ENCODE assay signal across 8 cellular contexts in genomic region chr4:119284876-119285611, GRCh38. TPM values are rescaled to one million over a fixed set of nuclear protein-coding genes. Genes with fewer than 3 reads are reported as not detected.
A peak's percentile ranks its signal among the peaks of the same experiment; 100 is the strongest.
DNase-seq lines count a peak whose midpoint lies in the region; ATAC-seq and TF ChIP-seq lines count a peak whose summit lies in the region.

No MANE protein-coding gene starts in this region.

- peaks cover 18% of the 10 kb centered on the region for H3K4me1 Mint-ChIP-seq in mesothelial cell of epicardium

- TF ChIP-seq CTCF in astrocyte of the spinal cord (IDR thresholded peaks at IDR 0.05; ENCODE audit: low read depth, low read length) (no peak), mesothelial cell of epicardium (IDR thresholded peaks at IDR 0.05; ENCODE audit: unreplicated experiment) (no peak)

- peak overlapping the region; percentile 65 for H3K27ac Mint-ChIP-seq in mesothelial cell of epicardium

- peak overlapping the region; percentile 1 for H3K4me3 Mint-ChIP-seq in mesothelial cell of epicardium

- DNase-seq in astrocyte of the spinal cord (ENCODE audit: low read depth, low spot score), result peak; percentile 38
- no peak for DNase-seq in mesothelial cell of epicardium (ENCODE audit: low spot score in 2 of 2, unreplicated experiment in 2 of 2)
- DNase-seq in AML-193 (lab: John Stamatoyannopoulos, UW), result no peak
- DNase-seq in T1000 (lab: John Stamatoyannopoulos, UW), result no peak
- DNase-seq in mesenteric fat pad (ENCODE audit: low spot score), result no peak
- DNase-seq in NCI-H226, result no peak

- peaks cover 4% of the 10 kb centered on the region for H3K36me3 Mint-ChIP-seq in mesothelial cell of epicardium

- peak overlapping the region; percentile 13 for H3K4me3 ChIP-seq in astrocyte of the spinal cord (ENCODE audit: low read depth, low read length)

- H3K9me3 Mint-ChIP-seq in mesothelial cell of epicardium, result no peaks in the 10 kb centered on the region

- ATAC-seq in GM18517 (IDR thresholded peaks at IDR 0.05; ENCODE audit: unreplicated experiment), result peak; percentile 84
- peak; percentile 65 for ATAC-seq in HG03139 (IDR thresholded peaks at IDR 0.05; ENCODE audit: unreplicated experiment)

- H3K27me3 Mint-ChIP-seq in mesothelial cell of epicardium (ENCODE audit: low read depth), result no peaks in the 10 kb centered on the region

- in situ Hi-C loops in astrocyte of the spinal cord (cut with HindIII; ENCODE audit: low sequenced_read_pairs), result no loop called here

RNA-seq across cellular contexts. Expression of gene FABP2, which starts 36.9 kb away (rescaled TPM):
- total RNA-seq in mesothelial cell of epicardium, result not detected in 3 replicates
- 0.80 TPM for total RNA-seq in mesenteric fat pad
